ENCODE assay signal across 29 cellular contexts in genomic region chr9:99998866-99999265, GRCh38.
"Had no signal": no experiment of that assay in that cellular context is flagged by ENCODE, and none has a peak within 500 bp of the region (broad histone marks: within the 10 kb centered on the region; RNA-seq: fewer than 3 reads in every experiment).

No MANE protein-coding gene starts in this region.

- H3K27ac Mint-ChIP-seq: immature natural killer cell, nephron had no signal

- H3K4me3 ChIP-seq: heart left ventricle, left lung, lower lobe of right lung, mucosa of descending colon, neural progenitor cell, skin epidermis, stomach, testis, thyroid gland, transverse colon, upper lobe of left lung, vagina had no signal

- H3K36me3 ChIP-seq: neural progenitor cell had no signal

- H3K4me3 Mint-ChIP-seq: immature natural killer cell; naive thymus-derived CD8-positive, alpha-beta T cell; nephron; neural progenitor cell had no signal

- H3K27ac ChIP-seq: heart left ventricle, left lung, lower lobe of right lung, neural progenitor cell, neutrophil, parathyroid adenoma, skin epidermis, stomach, testis, thyroid gland, transverse colon, upper lobe of left lung, vagina had no signal

- H3K9ac ChIP-seq: neural progenitor cell, parathyroid adenoma had no signal

- H3K27me3 Mint-ChIP-seq: naive thymus-derived CD8-positive, alpha-beta T cell; progenitor cell of endocrine pancreas had no signal

- H2AFZ ChIP-seq: neural progenitor cell, parathyroid adenoma had no signal

- H3K4me1 ChIP-seq: heart left ventricle, left lung, lower lobe of right lung, parathyroid adenoma, stomach, testis, thyroid gland, transverse colon, upper lobe of left lung, vagina had no signal

- H3K9me3 ChIP-seq: neutrophil, testis, thyroid gland, transverse colon, upper lobe of left lung, vagina had no signal

- DNase-seq: heart left ventricle; hypothalamus; immature natural killer cell; kidney; left colon; lower lobe of right lung; midbrain; mucosa of descending colon; naive thymus-derived CD8-positive, alpha-beta T cell; stimulated activated CD4-positive, alpha-beta T cell treated with anti-CD3 and anti-CD28 coated beads, Interleukin-12 subunit alpha, Interleukin-12 subunit beta, amount 100 ng/mL, for 4 hours; stimulated activated CD4-positive, alpha-beta T cell treated with anti-CD3 and anti-CD28 coated beads, Interleukin-15, amount 100 ng/mL, for 24 hours; stimulated activated CD4-positive, alpha-beta T cell treated with anti-CD3 and anti-CD28 coated beads, Interleukin-2, amount 100 ng/mL, for 24 hours; stimulated activated CD4-positive, alpha-beta T cell treated with anti-CD3 and anti-CD28 coated beads, Interleukin-4, amount 100 ng/mL, for 1 hour; stimulated activated naive CD8-positive, alpha-beta T cell treated with anti-CD3 and anti-CD28 coated beads, Interleukin-15, Interleukin-2, amounts not matched to agents 100 U/mL and 50 U/mL, for 24 hours; stomach; thyroid gland; transverse colon had no signal

- H3K4me1 Mint-ChIP-seq: immature natural killer cell, nephron, neural progenitor cell had no signal

- H3K27me3 ChIP-seq: heart left ventricle, left lung, neural progenitor cell, neutrophil, stomach, testis, thyroid gland, transverse colon, upper lobe of left lung, vagina had no signal

- ATAC-seq: heart left ventricle; left colon; left lung; lower lobe of right lung; mucosa of descending colon; naive thymus-derived CD8-positive, alpha-beta T cell; right cardiac atrium; sciatic nerve; stimulated activated naive CD8-positive, alpha-beta T cell treated with anti-CD3 and anti-CD28 coated beads, Interleukin-15, Interleukin-2, amounts not matched to agents 100 U/mL and 50 U/mL, for 24 hours had no signal

- H3K4me2 ChIP-seq: neural progenitor cell had no signal

- H3K79me2 ChIP-seq: parathyroid adenoma had no signal
